Comparison of ENCODE assay signal across 11 cellular contexts in the genomic region with DNA sequence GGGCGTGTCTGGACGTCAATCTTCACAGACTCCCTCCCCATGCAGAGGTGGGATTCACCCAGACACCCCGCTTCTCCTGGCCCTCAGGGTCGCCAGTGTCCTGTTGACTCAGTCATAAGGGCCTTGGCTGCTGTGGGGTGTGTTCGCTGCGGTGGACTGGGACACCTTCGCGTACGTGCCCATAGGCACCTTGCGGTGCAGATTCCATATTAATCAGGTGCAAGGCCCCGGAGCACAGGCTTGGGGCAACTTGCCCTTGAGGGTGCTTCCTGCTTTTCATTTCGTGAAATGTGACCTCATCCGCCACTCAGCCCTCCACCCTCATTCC. TPM values are rescaled to one million over a fixed set of nuclear protein-coding genes. Genes with fewer than 3 reads are reported as not detected.
DNase-seq lines count a peak whose midpoint lies in the region; ATAC-seq, FAIRE-seq and TF ChIP-seq lines count a peak whose summit lies in the region.
"Had no signal": no experiment of that assay in that cellular context is flagged by ENCODE, and none has a peak within 500 bp of the region (broad histone marks: within the 10 kb centered on the region; RNA-seq: fewer than 3 reads in every experiment).

No MANE protein-coding gene starts in this region.

- H3K27ac Mint-ChIP-seq in activated T-helper 2 cell treated with anti-CD3 and anti-CD28 coated beads, Interferon-gamma antibody, Interleukin-2, Interleukin-4, amounts not matched to agents 10 μg/mL and 5 μg/mL and 100 μg/mL, durations not matched to agents 14 hours and 24 hours and 36 hours: no peak overlapping the region

- no peak overlapping the region for H3K27ac ChIP-seq in psoas muscle
- H3K27ac ChIP-seq: VCaP had no signal

- peaks cover 36% of the 10 kb centered on the region for H3K27me3 ChIP-seq in H7 (ENCODE audit: control insufficient read depth, insufficient read depth, low read length)
- peaks cover 39% of the 10 kb centered on the region for H3K27me3 ChIP-seq in iPS-15b (ENCODE audit: control insufficient read depth, insufficient read depth, low read length)
- peaks cover 0 to 31% (median 15%) of the 10 kb centered on the region in 3 donors for H3K27me3 ChIP-seq in psoas muscle (ENCODE audit: insufficient read depth in 3 of 3, low read length in 2 of 3)

- TF ChIP-seq CTCF in psoas muscle (IDR thresholded peaks at IDR 0.05): no peak
- no peak for TF ChIP-seq CTCF in D721Med (IDR thresholded peaks at IDR 0.05; ENCODE audit: insufficient read depth, missing control alignments)

- H3K36me3 ChIP-seq in H7 (replicated peaks; ENCODE audit: control insufficient read depth, insufficient read depth, low read length) (no peaks in the 10 kb centered on the region), iPS-15b (ENCODE audit: control insufficient read depth, insufficient read depth, low read length) (no peaks in the 10 kb centered on the region), psoas muscle (ENCODE audit: insufficient read depth in 1 of 2, low read depth in 1 of 2) (no peaks in the 10 kb centered on the region)

- H3K9ac ChIP-seq in iPS-15b (ENCODE audit: low read depth, low read length): no peak overlapping the region

- no peak for ATAC-seq in psoas muscle
- no peak for ATAC-seq in HG03342 (IDR thresholded peaks at IDR 0.05; ENCODE audit: unreplicated experiment)
- no peak for ATAC-seq in HG02884 (IDR thresholded peaks at IDR 0.05; ENCODE audit: unreplicated experiment)
- no peak for ATAC-seq in GM19455 (IDR thresholded peaks at IDR 0.05; ENCODE audit: unreplicated experiment)

- peak overlapping the region; percentile 61 for H3K4me3 ChIP-seq in H7 (ENCODE audit: insufficient read depth, low read depth, low read length)
- peak overlapping the region; percentile 69 for H3K4me3 ChIP-seq in iPS-15b (ENCODE audit: low read depth, low read length)
- H3K4me3 ChIP-seq in psoas muscle: peak overlapping the region; percentile 56

- no peak for FAIRE-seq in D721Med (lab: Jason Lieb, UNC)
- FAIRE-seq: frontal cortex had no signal

- peaks cover 44% of the 10 kb centered on the region for H3K27me3 Mint-ChIP-seq in activated T-helper 2 cell treated with anti-CD3 and anti-CD28 coated beads, Interferon-gamma antibody, Interleukin-2, Interleukin-4, amounts not matched to agents 10 μg/mL and 5 μg/mL and 100 μg/mL, durations not matched to agents 14 hours and 24 hours and 36 hours (ENCODE audit: low read depth)

- no peak for DNase-seq in H7
- no peak for DNase-seq in activated T-helper 2 cell treated with anti-CD3 and anti-CD28 coated beads, Interferon-gamma antibody, Interleukin-2, Interleukin-4, amounts not matched to agents 10 μg/mL and 5 μg/mL and 100 μg/mL, durations not matched to agents 14 hours and 24 hours and 36 hours (ENCODE audit: low spot score)
- DNase-seq in psoas muscle: no peak
- no peak for DNase-seq in D721Med (ENCODE audit: insufficient read length, low spot score)
- DNase-seq: KG1 had no signal

- peak overlapping the region; percentile 42 for H3K4me3 Mint-ChIP-seq in activated T-helper 2 cell treated with anti-CD3 and anti-CD28 coated beads, Interferon-gamma antibody, Interleukin-2, Interleukin-4, amounts not matched to agents 10 μg/mL and 5 μg/mL and 100 μg/mL, durations not matched to agents 14 hours and 24 hours and 36 hours (ENCODE audit: low read depth)

- H3K36me3 Mint-ChIP-seq in activated T-helper 2 cell treated with anti-CD3 and anti-CD28 coated beads, Interferon-gamma antibody, Interleukin-2, Interleukin-4, amounts not matched to agents 10 μg/mL and 5 μg/mL and 100 μg/mL, durations not matched to agents 14 hours and 24 hours and 36 hours (ENCODE audit: low read depth): no peaks in the 10 kb centered on the region

- peaks cover 9% of the 10 kb centered on the region for H3K4me1 Mint-ChIP-seq in activated T-helper 2 cell treated with anti-CD3 and anti-CD28 coated beads, Interferon-gamma antibody, Interleukin-2, Interleukin-4, amounts not matched to agents 10 μg/mL and 5 μg/mL and 100 μg/mL, durations not matched to agents 14 hours and 24 hours and 36 hours (ENCODE audit: low read depth)

- H3K4me1 ChIP-seq in iPS-15b (ENCODE audit: control insufficient read depth, insufficient read depth, low read length) (no peaks in the 10 kb centered on the region), psoas muscle (no peaks in the 10 kb centered on the region)

- no peaks in the 10 kb centered on the region for H3K9me3 Mint-ChIP-seq in activated T-helper 2 cell treated with anti-CD3 and anti-CD28 coated beads, Interferon-gamma antibody, Interleukin-2, Interleukin-4, amounts not matched to agents 10 μg/mL and 5 μg/mL and 100 μg/mL, durations not matched to agents 14 hours and 24 hours and 36 hours

- intact Hi-C loops in activated T-helper 2 cell treated with anti-CD3 and anti-CD28 coated beads, Interferon-gamma antibody, Interleukin-2, Interleukin-4, amounts not matched to agents 10 μg/mL and 5 μg/mL and 100 μg/mL, durations not matched to agents 14 hours and 24 hours and 36 hours (cut with micrococcal nuclease): no loop called here
- intact Hi-C loops in psoas muscle (cut with DNase I): no loop called here

- H3K9me3 ChIP-seq in iPS-15b (ENCODE audit: control insufficient read depth, insufficient read depth, low read length) (no peaks in the 10 kb centered on the region), psoas muscle (no peaks in the 10 kb centered on the region)

- 44% methylated on average over 13 of the region's 13 CpGs for WGBS in psoas muscle, 3 donors

RNA-seq across cellular contexts. Expression of a gene that starts 0.4 kb away (rescaled TPM):
- total RNA-seq in H7 (2014; rRNA removed; shearing (Covaris generic)): 0.15 and 0.17 TPM in 2 replicates
- total RNA-seq in activated T-helper 2 cell treated with anti-CD3 and anti-CD28 coated beads, Interferon-gamma antibody, Interleukin-2, Interleukin-4, amounts not matched to agents 10 μg/mL and 5 μg/mL and 100 μg/mL, durations not matched to agents 14 hours and 24 hours and 36 hours: not detected in 2 replicates
- total RNA-seq in psoas muscle: not detected
- not detected for polyA plus RNA-seq in psoas muscle
